16 cellular contexts compared by ENCODE assay signal in genomic region chr20:20765696-20766095, GRCh38.
"Had no signal": no experiment of that assay in that cellular context is flagged by ENCODE, and none has a peak within 500 bp of the region (broad histone marks: within the 10 kb centered on the region; RNA-seq: fewer than 3 reads in every experiment).

No MANE protein-coding gene starts in this region.

- H3K36me3 ChIP-seq: heart left ventricle, neutrophil, sigmoid colon, stomach, thyroid gland, upper lobe of left lung, vagina had no signal

- H3K9me3 ChIP-seq: heart left ventricle, neutrophil, sigmoid colon, stomach, thyroid gland, upper lobe of left lung, vagina had no signal

- ATAC-seq: heart left ventricle; left lobe of liver; naive thymus-derived CD4-positive, alpha-beta T cell had no signal

- H3K27ac ChIP-seq: heart left ventricle, neutrophil, sigmoid colon, vagina had no signal

- DNase-seq: endodermal cell; heart left ventricle; hippocampal formation; mesendoderm; naive thymus-derived CD4-positive, alpha-beta T cell; posterior cingulate gyrus; sigmoid colon; small intestine; stimulated activated CD4-positive, alpha-beta T cell treated with anti-CD3 and anti-CD28 coated beads, Interleukin-12 subunit alpha, Interleukin-12 subunit beta, amount 100 ng/mL, for 4 hours; stimulated activated naive CD4-positive, alpha-beta T cell; stomach; thyroid gland; upper lobe of left lung had no signal

- H3K4me1 ChIP-seq: sigmoid colon, vagina had no signal

- H3K4me3 ChIP-seq: heart left ventricle, sigmoid colon, stomach, thyroid gland, upper lobe of left lung, vagina had no signal

- H3K27me3 ChIP-seq: heart left ventricle, neutrophil, sigmoid colon, thyroid gland, upper lobe of left lung, vagina had no signal
